ENCODE assay signal across 26 cellular contexts in genomic region chr3:64502284-64502683, GRCh38.
A peak's percentile ranks its signal among the peaks of the same experiment; 100 is the strongest.
DNase-seq lines count a peak whose midpoint lies in the region; ATAC-seq and TF ChIP-seq lines count a peak whose summit lies in the region.
"Had no signal": no experiment of that assay in that cellular context is flagged by ENCODE, and none has a peak within 500 bp of the region (broad histone marks: within the 10 kb centered on the region; RNA-seq: fewer than 3 reads in every experiment).

No MANE protein-coding gene starts in this region.

- 58% methylated on average over 1 of the region's 1 CpG for WGBS in hepatocyte (ENCODE audit: low lambda C conversion rate, missing lambda C conversion rate)

- peak overlapping the region; percentile 74 for H3K27ac ChIP-seq in 22Rv1
- peak overlapping the region; percentile 75 for H3K27ac ChIP-seq in hepatocyte
- H3K27ac ChIP-seq: body of pancreas, spleen had no signal

- H3K4me3 Mint-ChIP-seq in endothelial cell (ENCODE audit: unreplicated experiment): no peak overlapping the region
- no peak overlapping the region for H3K4me3 Mint-ChIP-seq in activated T-cell treated with anti-CD3 and anti-CD28 coated beads, Interleukin-2, amount 50 U/mL, for 72 hours
- H3K4me3 Mint-ChIP-seq: naive thymus-derived CD4-positive, alpha-beta T cell; stimulated activated memory B cell treated with anti-CD40 and anti-IgM and Interleukin-4, amounts not matched to agents 10 μg/mL and 1 μg/mL and 100 μg/mL, for 72 hours had no signal

- H3K4me2 ChIP-seq in hepatocyte: no peak overlapping the region

- no peaks in the 10 kb centered on the region for H3K27me3 ChIP-seq in hepatocyte
- H3K27me3 ChIP-seq: BE2C, body of pancreas had no signal

- H3K36me3 ChIP-seq in hepatocyte (replicated peaks; ENCODE audit: insufficient read depth, low read depth): no peaks in the 10 kb centered on the region
- H3K36me3 ChIP-seq: BE2C, spleen had no signal

- DNase-seq in LHCN-M2 (ENCODE audit: low read depth) (peak; percentile 17), cardiac fibroblast (ENCODE audit: low read depth in 2 of 2) (peak; percentile 55 to 59), hepatocyte (ENCODE audit: low spot score) (no peak), endothelial cell (ENCODE audit: low spot score) (no peak)
- no peak for DNase-seq in activated T-cell treated with anti-CD3 and anti-CD28 coated beads, Interleukin-2, amount 50 U/mL, for 72 hours
- DNase-seq: activated CD8-positive, alpha-beta memory T cell treated with anti-CD3 and anti-CD28 coated beads, Interleukin-2, amount 50 U/mL, for 4 hours; BE2C; body of pancreas; effector memory CD4-positive, alpha-beta T cell; GF-D8; H7; left cardiac atrium; naive thymus-derived CD4-positive, alpha-beta T cell; NCI-H1105 treated with DMSO at 0.1 percent for 48 hours; nucleus accumbens; spleen; stimulated activated CD4-positive, alpha-beta T cell treated with anti-CD3 and anti-CD28 coated beads, Interleukin-2, amount 100 ng/mL, for 48 hours; T-helper 2 cell had no signal

- no peak overlapping the region for H3K27ac Mint-ChIP-seq in endothelial cell (ENCODE audit: unreplicated experiment)
- no peak overlapping the region for H3K27ac Mint-ChIP-seq in activated T-cell treated with anti-CD3 and anti-CD28 coated beads, Interleukin-2, amount 50 U/mL, for 72 hours
- H3K27ac Mint-ChIP-seq: activated naive CD4-positive, alpha-beta T cell treated with anti-CD3 and anti-CD28 coated beads, Interleukin-2, amount 50 U/mL, for 72 hours; activated T-helper 2 cell treated with anti-CD3 and anti-CD28 coated beads, Interferon-gamma antibody, Interleukin-2, Interleukin-4, amounts not matched to agents 10 μg/mL and 5 μg/mL and 100 μg/mL, durations not matched to agents 14 hours and 24 hours and 36 hours; naive thymus-derived CD4-positive, alpha-beta T cell; stimulated activated memory B cell treated with anti-CD40 and anti-IgM and Interleukin-4, amounts not matched to agents 10 μg/mL and 1 μg/mL and 100 μg/mL, for 72 hours had no signal

- TF ChIP-seq CTCF in 22Rv1 (IDR thresholded peaks at IDR 0.05) (no peak), cardiac fibroblast (IDR thresholded peaks at IDR 0.05; ENCODE audit: low read depth, low read length) (no peak), hepatocyte (IDR thresholded peaks at IDR 0.05; ENCODE audit: poor library complexity) (no peak), endothelial cell (IDR thresholded peaks at IDR 0.05; ENCODE audit: unreplicated experiment) (no peak)

- H3K4me1 ChIP-seq in hepatocyte (ENCODE audit: insufficient read depth): peaks cover 6% of the 10 kb centered on the region
- H3K4me1 ChIP-seq: BE2C, body of pancreas had no signal

- ATAC-seq in GM18907 (IDR thresholded peaks at IDR 0.05; ENCODE audit: unreplicated experiment): no peak
- ATAC-seq in activated T-cell treated with anti-CD3 and anti-CD28 coated beads, Interleukin-2, amount 50 U/mL, for 72 hours (replicated peaks in 1 of 2): no peak
- ATAC-seq in GM21447 (IDR thresholded peaks at IDR 0.05; ENCODE audit: unreplicated experiment): no peak
- ATAC-seq: activated naive CD4-positive, alpha-beta T cell treated with anti-CD3 and anti-CD28 coated beads, Interleukin-2, amount 50 U/mL, for 72 hours; body of pancreas; esophagus mucosa; left cardiac atrium; naive thymus-derived CD4-positive, alpha-beta T cell; SK-N-SH treated with all-trans-retinoic acid at 6 μM for 48 hours; stimulated activated memory B cell treated with anti-CD40 and anti-IgM and Interleukin-4, amounts not matched to agents 10 μg/mL and 1 μg/mL and 100 μg/mL, for 72 hours had no signal

- H3K27me3 Mint-ChIP-seq in endothelial cell (ENCODE audit: unreplicated experiment): peaks cover 3% of the 10 kb centered on the region
- peaks cover 51% of the 10 kb centered on the region for H3K27me3 Mint-ChIP-seq in activated T-cell treated with anti-CD3 and anti-CD28 coated beads, Interleukin-2, amount 50 U/mL, for 72 hours (ENCODE audit: low read depth)

- H3K9me3 Mint-ChIP-seq in endothelial cell (ENCODE audit: unreplicated experiment): no peaks in the 10 kb centered on the region
- peaks cover 0 to 3% of the 10 kb centered on the region in 2 donors for H3K9me3 Mint-ChIP-seq in activated T-cell treated with anti-CD3 and anti-CD28 coated beads, Interleukin-2, amount 50 U/mL, for 72 hours

- no peaks in the 10 kb centered on the region for H3K36me3 Mint-ChIP-seq in endothelial cell (ENCODE audit: low read depth, unreplicated experiment)
- no peaks in the 10 kb centered on the region for H3K36me3 Mint-ChIP-seq in activated T-cell treated with anti-CD3 and anti-CD28 coated beads, Interleukin-2, amount 50 U/mL, for 72 hours (ENCODE audit: insufficient read depth in 2 of 2)
- H3K36me3 Mint-ChIP-seq: naive thymus-derived CD4-positive, alpha-beta T cell; stimulated activated memory B cell treated with anti-CD40 and anti-IgM and Interleukin-4, amounts not matched to agents 10 μg/mL and 1 μg/mL and 100 μg/mL, for 72 hours had no signal

- H3K4me1 Mint-ChIP-seq in endothelial cell (ENCODE audit: unreplicated experiment): peaks cover 24% of the 10 kb centered on the region
- peaks cover 4% of the 10 kb centered on the region for H3K4me1 Mint-ChIP-seq in activated T-cell treated with anti-CD3 and anti-CD28 coated beads, Interleukin-2, amount 50 U/mL, for 72 hours (ENCODE audit: low read depth)
- H3K4me1 Mint-ChIP-seq: stimulated activated memory B cell treated with anti-CD40 and anti-IgM and Interleukin-4, amounts not matched to agents 10 μg/mL and 1 μg/mL and 100 μg/mL, for 72 hours had no signal

- no peaks in the 10 kb centered on the region for H3K79me2 ChIP-seq in hepatocyte

- H3K9me2 ChIP-seq in hepatocyte (replicated peaks; ENCODE audit: insufficient read depth): no peaks in the 10 kb centered on the region

- H3K9me3 ChIP-seq in hepatocyte (ENCODE audit: low read depth): no peaks in the 10 kb centered on the region
- H3K9me3 ChIP-seq: BE2C, body of pancreas had no signal

- no peaks in the 10 kb centered on the region for H4K20me1 ChIP-seq in hepatocyte (ENCODE audit: insufficient read depth, poor library complexity, severe bottlenecking)

- no peak overlapping the region for H2AFZ ChIP-seq in hepatocyte

- H3K4me3 ChIP-seq in cardiac fibroblast (replicated peaks in 1 of 2; ENCODE audit: low read depth in 2 of 2, low read length in 2 of 2) (no peak overlapping the region), hepatocyte (no peak overlapping the region)
- H3K4me3 ChIP-seq: body of pancreas, spleen had no signal

Comparison
In these comparisons a context has a peak if more than half of its experiments do, and no peak if none do; other contexts are left out.
1. DNase-seq: peak in LHCN-M2 (single experiment) and cardiac fibroblast (2 of 2); none in hepatocyte (single experiment), endothelial cell (single experiment) and activated T-cell treated with anti-CD3 and anti-CD28 coated beads, Interleukin-2, amount 50 U/mL, for 72 hours (0 of 2).